9 cellular contexts compared by ENCODE assay signal in genomic region chr2:52976132-52976949, GRCh38.
DNase-seq lines count a peak whose midpoint lies in the region; ATAC-seq, FAIRE-seq and TF ChIP-seq lines count a peak whose summit lies in the region.
"Had no signal": no experiment of that assay in that cellular context is flagged by ENCODE, and none has a peak within 500 bp of the region (broad histone marks: within the 10 kb centered on the region; RNA-seq: fewer than 3 reads in every experiment).

No MANE protein-coding gene starts in this region.

- no peak for TF ChIP-seq EP300 in A549 (IDR thresholded peaks at IDR 0.05)
- no peak for TF ChIP-seq EP300 in suprapubic skin (IDR thresholded peaks at IDR 0.05)

- TF ChIP-seq CTCF in A549 (IDR thresholded peaks at IDR 0.05) (peak; percentile 58), fibroblast of mammary gland (conservative IDR thresholded peaks at IDR 0.05; ENCODE audit: control insufficient read depth, insufficient read depth, low read depth, low read length) (peak; percentile 54), suprapubic skin (IDR thresholded peaks at IDR 0.05) (no peak)

- H3K4me3 ChIP-seq in A549 (no peak overlapping the region), fibroblast of mammary gland (ENCODE audit: control insufficient read depth, low read depth, low read length) (no peak overlapping the region), suprapubic skin (no peak overlapping the region)
- H3K4me3 ChIP-seq: lung had no signal

- H3K27me3 ChIP-seq in suprapubic skin, result no peaks in the 10 kb centered on the region

- ATAC-seq in A549 (peak; percentile 80 to 83; a peak in 5 of 6 replicates), GM21576 (IDR thresholded peaks at IDR 0.05; ENCODE audit: unreplicated experiment) (peak; percentile 49)

- FAIRE-seq in A549 (lab: Jason Lieb, UNC), result no peak

- H3K27ac ChIP-seq in A549, result no peak overlapping the region
- no peak overlapping the region for H3K27ac ChIP-seq in suprapubic skin

- peak; percentile 65 to 78 for TF ChIP-seq RAD21 in A549 (conservative IDR thresholded peaks at IDR 0.05 in 1 of 2, IDR thresholded peaks at IDR 0.05 in 1 of 2)

- no peaks in the 10 kb centered on the region for H3K36me3 ChIP-seq in suprapubic skin

- POLR2A ChIA-PET in A549 (lab: Yijun Ruan, JAX), result no interaction called here

- 12% methylated on average over 2 of the region's 2 CpGs for WGBS in A549 (ENCODE audit: missing lambda C conversion rate)
- WGBS in suprapubic skin, result 31% methylated on average over 2 of the region's 2 CpGs

- no peak overlapping the region for H3K4me2 ChIP-seq in A549

- peak; percentile 3 to 44 for DNase-seq in A549 (ENCODE audit: low read depth in 1 of 2, low spot score in 1 of 2)
- peak; percentile 2 for DNase-seq in NCI-H526 treated with DMSO at 0.1 percent for 48 hours (lab: John Stamatoyannopoulos, UW)
- peak; percentile 32 for DNase-seq in fibroblast of mammary gland (ENCODE audit: low read depth)
- no peak for DNase-seq in NCI-H510A (lab: John Stamatoyannopoulos, UW)
- no peak for DNase-seq in globus pallidus (ENCODE audit: low spot score)
- no peak for DNase-seq in NCI-H345 treated with DMSO at 0.1 percent for 48 hours (lab: John Stamatoyannopoulos, UW; ENCODE audit: unreplicated experiment)
- no peak for DNase-seq in suprapubic skin (ENCODE audit: low spot score in 2 of 2)

- H3K4me1 ChIP-seq in A549, result no peaks in the 10 kb centered on the region
- H3K4me1 ChIP-seq in suprapubic skin, result no peaks in the 10 kb centered on the region

- H3K9me3 ChIP-seq in A549 (no peaks in the 10 kb centered on the region), suprapubic skin (no peaks in the 10 kb centered on the region)

- no peak for TF ChIP-seq POLR2A in A549 (IDR thresholded peaks at IDR 0.05; ENCODE audit: low read length)
- TF ChIP-seq POLR2A in suprapubic skin (IDR thresholded peaks at IDR 0.05), result no peak

- CTCF ChIA-PET in A549 (lab: Yijun Ruan, JAX), result interaction anchor here (0.7 to 1.6 kb wide), 4 partner anchors 10 to 786 kb away, joined by 3 to 5 read pairs (median 3); no protein-coding TSS in a partner anchor

TF ChIP-seq in A549, 52 proteins besides CTCF, POLR2A, EP300 and RAD21:
- TF ChIP-seq SMC3 (IDR thresholded peaks at IDR 0.05), result peak; percentile 74
- no peak for TF ChIP-seq RNF2 (IDR thresholded peaks at IDR 0.05; ENCODE audit: borderline replicate concordance, low read depth)
TF ChIP-seq in A549: peak in this region for 1.

Comparison
In these comparisons a context has a peak if more than half of its experiments do, and no peak if none do; other contexts are left out.
1. DNase-seq: peak in A549 (2 of 2), NCI-H526 treated with DMSO at 0.1 percent for 48 hours (single experiment) and fibroblast of mammary gland (single experiment); none in NCI-H510A (single experiment), globus pallidus (single experiment), NCI-H345 treated with DMSO at 0.1 percent for 48 hours (single experiment) and suprapubic skin (0 of 2).
2. CTCF ChIP-seq: peak in A549 (single experiment) and fibroblast of mammary gland (single experiment); none in suprapubic skin (0 of 2).